In the genomic region with DNA sequence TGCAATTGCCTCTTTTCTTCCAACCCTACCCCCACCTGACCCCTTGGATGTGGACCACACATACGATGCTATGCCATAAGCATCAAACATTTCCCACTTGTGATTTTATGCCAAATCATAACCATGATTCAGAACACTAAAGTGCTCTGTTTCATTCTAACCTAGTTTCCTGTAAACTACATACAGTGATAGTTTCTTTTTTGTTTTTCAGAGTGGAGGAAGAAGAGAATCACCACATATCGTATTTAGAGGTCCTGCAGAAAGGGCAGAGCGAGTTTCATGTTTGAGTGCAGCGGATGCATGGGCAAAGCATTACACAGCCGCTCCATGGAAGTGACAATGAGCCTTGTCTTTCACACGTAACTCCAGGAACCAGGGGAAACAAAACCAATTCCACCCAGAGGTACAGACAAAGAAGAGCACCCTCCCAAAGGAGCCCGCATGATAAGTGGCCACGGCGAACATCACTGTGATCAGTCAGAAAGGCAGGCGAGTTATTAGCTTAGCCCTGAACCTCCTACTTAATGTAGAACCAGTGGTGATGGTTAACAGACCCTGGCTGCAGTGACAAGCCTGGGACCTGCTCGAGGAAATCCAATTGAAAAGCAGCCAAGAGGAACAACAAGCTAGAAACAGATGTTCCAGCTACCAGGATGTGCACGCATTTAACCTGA, we compare ENCODE assay signal across 8 cellular contexts.
A peak's percentile ranks its signal among the peaks of the same experiment; 100 is the strongest.
DNase-seq lines count a peak whose midpoint lies in the region; ATAC-seq and TF ChIP-seq lines count a peak whose summit lies in the region.

No MANE protein-coding gene starts in this region.

- H3K27me3 Mint-ChIP-seq in neural progenitor cell (ENCODE audit: insufficient read depth, low read depth): no peaks in the 10 kb centered on the region

- H4K20me1 ChIP-seq in neural progenitor cell (ENCODE audit: low read depth): no peaks in the 10 kb centered on the region

- H3K4me3 ChIP-seq in fibroblast of pulmonary artery (replicated peaks; ENCODE audit: low read depth, low read length) (no peak overlapping the region), neural progenitor cell (no peak overlapping the region)

- no peak overlapping the region for H3K4me3 Mint-ChIP-seq in neural progenitor cell

- H3K27me3 ChIP-seq in neural progenitor cell: no peaks in the 10 kb centered on the region

- H3K4me1 ChIP-seq in neural progenitor cell: no peaks in the 10 kb centered on the region

- H2AFZ ChIP-seq in neural progenitor cell (replicated peaks): no peak overlapping the region

- H3K79me2 ChIP-seq in neural progenitor cell (ENCODE audit: low read depth): no peaks in the 10 kb centered on the region

- POLR2A ChIA-PET in HEK293T (lab: Yijun Ruan, JAX): no interaction called here

- no peaks in the 10 kb centered on the region for H3K36me3 ChIP-seq in neural progenitor cell

- no peaks in the 10 kb centered on the region for H3F3A ChIP-seq in neural progenitor cell (ENCODE audit: low read depth)

- CTCF ChIA-PET in HEK293T (lab: Yijun Ruan, JAX): no interaction called here

- no peak overlapping the region for H3K27ac Mint-ChIP-seq in neural progenitor cell

- no peak overlapping the region for H3K27ac ChIP-seq in neural progenitor cell

- TF ChIP-seq POLR2A in GM18505 (IDR thresholded peaks at IDR 0.05; ENCODE audit: borderline replicate concordance, extremely low read depth, insufficient read depth, insufficient read length): no peak

- peak; percentile 74 for ATAC-seq in GM18505 (IDR thresholded peaks at IDR 0.05; ENCODE audit: unreplicated experiment)
- ATAC-seq in GM21423 (IDR thresholded peaks at IDR 0.05; ENCODE audit: unreplicated experiment): peak; percentile 65
- peak; percentile 77 for ATAC-seq in HG03575 (IDR thresholded peaks at IDR 0.05; ENCODE audit: extremely low read depth, insufficient number of reproducible peaks, low FRiP score, unreplicated experiment)

- H3K4me1 Mint-ChIP-seq in neural progenitor cell: peaks cover 6% of the 10 kb centered on the region

- H3K9me3 ChIP-seq in neural progenitor cell (ENCODE audit: low read depth): no peaks in the 10 kb centered on the region

- TF ChIP-seq CTCF in fibroblast of pulmonary artery (IDR thresholded peaks at IDR 0.05; ENCODE audit: low read length, missing control alignments): no peak
- TF ChIP-seq CTCF in neural progenitor cell (IDR thresholded peaks at IDR 0.05): no peak

- no peaks in the 10 kb centered on the region for H3K36me3 Mint-ChIP-seq in neural progenitor cell

- DNase-seq in fibroblast of pulmonary artery (ENCODE audit: low read depth) (peak; percentile 23), neural progenitor cell (ENCODE audit: low spot score) (no peak), superior temporal gyrus (ENCODE audit: extremely low spot score) (no peak), HEK293T (ENCODE audit: extremely low spot score) (no peak), foreskin melanocyte (no peak)

- no peak overlapping the region for H3K9ac ChIP-seq in neural progenitor cell

- no peak overlapping the region for H3K4me2 ChIP-seq in neural progenitor cell

- no peaks in the 10 kb centered on the region for H3K9me3 Mint-ChIP-seq in neural progenitor cell

TF ChIP-seq in HEK293T, 16 proteins besides CTCF, POLR2A, EP300 and RAD21:
- TF ChIP-seq NFRKB (IDR thresholded peaks at IDR 0.05) (no peak), SP1 (IDR thresholded peaks at IDR 0.05) (no peak)
